2 cellular contexts compared by ENCODE assay signal in genomic region chr15:53625260-53625659, GRCh38.
TF ChIP-seq lines count a peak whose summit lies in the region.

No MANE protein-coding gene starts in this region.

TF ChIP-seq in GM23338, 12 proteins besides CTCF, POLR2A, EP300 and RAD21 (continued from another document):
- TF ChIP-seq, protein P1, sequence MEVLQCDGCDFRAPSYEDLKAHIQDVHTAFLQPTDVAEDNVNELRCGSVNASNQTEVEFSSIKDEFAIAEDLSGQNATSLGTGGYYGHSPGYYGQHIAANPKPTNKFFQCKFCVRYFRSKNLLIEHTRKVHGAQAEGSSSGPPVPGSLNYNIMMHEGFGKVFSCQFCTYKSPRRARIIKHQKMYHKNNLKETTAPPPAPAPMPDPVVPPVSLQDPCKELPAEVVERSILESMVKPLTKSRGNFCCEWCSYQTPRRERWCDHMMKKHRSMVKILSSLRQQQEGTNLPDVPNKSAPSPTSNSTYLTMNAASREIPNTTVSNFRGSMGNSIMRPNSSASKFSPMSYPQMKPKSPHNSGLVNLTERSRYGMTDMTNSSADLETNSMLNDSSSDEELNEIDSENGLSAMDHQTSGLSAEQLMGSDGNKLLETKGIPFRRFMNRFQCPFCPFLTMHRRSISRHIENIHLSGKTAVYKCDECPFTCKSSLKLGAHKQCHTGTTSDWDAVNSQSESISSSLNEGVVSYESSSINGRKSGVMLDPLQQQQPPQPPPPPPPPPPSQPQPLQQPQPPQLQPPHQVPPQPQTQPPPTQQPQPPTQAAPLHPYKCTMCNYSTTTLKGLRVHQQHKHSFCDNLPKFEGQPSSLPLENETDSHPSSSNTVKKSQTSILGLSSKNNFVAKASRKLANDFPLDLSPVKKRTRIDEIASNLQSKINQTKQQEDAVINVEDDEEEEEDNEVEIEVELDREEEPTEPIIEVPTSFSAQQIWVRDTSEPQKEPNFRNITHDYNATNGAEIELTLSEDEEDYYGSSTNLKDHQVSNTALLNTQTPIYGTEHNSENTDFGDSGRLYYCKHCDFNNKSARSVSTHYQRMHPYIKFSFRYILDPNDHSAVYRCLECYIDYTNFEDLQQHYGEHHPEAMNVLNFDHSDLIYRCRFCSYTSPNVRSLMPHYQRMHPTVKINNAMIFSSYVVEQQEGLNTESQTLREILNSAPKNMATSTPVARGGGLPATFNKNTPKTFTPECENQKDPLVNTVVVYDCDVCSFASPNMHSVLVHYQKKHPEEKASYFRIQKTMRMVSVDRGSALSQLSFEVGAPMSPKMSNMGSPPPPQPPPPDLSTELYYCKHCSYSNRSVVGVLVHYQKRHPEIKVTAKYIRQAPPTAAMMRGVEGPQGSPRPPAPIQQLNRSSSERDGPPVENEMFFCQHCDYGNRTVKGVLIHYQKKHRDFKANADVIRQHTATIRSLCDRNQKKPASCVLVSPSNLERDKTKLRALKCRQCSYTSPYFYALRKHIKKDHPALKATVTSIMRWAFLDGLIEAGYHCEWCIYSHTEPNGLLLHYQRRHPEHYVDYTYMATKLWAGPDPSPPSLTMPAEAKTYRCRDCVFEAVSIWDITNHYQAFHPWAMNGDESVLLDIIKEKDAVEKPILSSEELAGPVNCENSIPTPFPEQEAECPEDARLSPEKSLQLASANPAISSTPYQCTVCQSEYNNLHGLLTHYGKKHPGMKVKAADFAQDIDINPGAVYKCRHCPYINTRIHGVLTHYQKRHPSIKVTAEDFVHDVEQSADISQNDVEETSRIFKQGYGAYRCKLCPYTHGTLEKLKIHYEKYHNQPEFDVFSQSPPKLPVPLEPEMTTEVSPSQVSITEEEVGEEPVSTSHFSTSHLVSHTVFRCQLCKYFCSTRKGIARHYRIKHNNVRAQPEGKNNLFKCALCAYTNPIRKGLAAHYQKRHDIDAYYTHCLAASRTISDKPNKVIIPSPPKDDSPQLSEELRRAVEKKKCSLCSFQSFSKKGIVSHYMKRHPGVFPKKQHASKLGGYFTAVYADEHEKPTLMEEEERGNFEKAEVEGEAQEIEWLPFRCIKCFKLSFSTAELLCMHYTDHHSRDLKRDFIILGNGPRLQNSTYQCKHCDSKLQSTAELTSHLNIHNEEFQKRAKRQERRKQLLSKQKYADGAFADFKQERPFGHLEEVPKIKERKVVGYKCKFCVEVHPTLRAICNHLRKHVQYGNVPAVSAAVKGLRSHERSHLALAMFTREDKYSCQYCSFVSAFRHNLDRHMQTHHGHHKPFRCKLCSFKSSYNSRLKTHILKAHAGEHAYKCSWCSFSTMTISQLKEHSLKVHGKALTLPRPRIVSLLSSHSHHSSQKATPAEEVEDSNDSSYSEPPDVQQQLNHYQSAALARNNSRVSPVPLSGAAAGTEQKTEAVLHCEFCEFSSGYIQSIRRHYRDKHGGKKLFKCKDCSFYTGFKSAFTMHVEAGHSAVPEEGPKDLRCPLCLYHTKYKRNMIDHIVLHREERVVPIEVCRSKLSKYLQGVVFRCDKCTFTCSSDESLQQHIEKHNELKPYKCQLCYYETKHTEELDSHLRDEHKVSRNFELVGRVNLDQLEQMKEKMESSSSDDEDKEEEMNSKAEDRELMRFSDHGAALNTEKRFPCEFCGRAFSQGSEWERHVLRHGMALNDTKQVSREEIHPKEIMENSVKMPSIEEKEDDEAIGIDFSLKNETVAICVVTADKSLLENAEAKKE (CRISPR knock-in tag; IDR thresholded peaks at IDR 0.05) = peak; percentile 89

TF ChIP-seq in IMR-90, 13 proteins besides CTCF, POLR2A, EP300 and RAD21 (continued from another document):
- no peak for TF ChIP-seq FOS (IDR thresholded peaks at IDR 0.05; ENCODE audit: low read depth, low read length)
TF ChIP-seq in IMR-90: peak in this region for 1.
